Comparison of ENCODE assay signal across 1 cellular context in genomic region chr20:21396921-21397340, GRCh38.
TF ChIP-seq lines count a peak whose summit lies in the region.

No MANE protein-coding gene starts in this region.

TF ChIP-seq in GM23338, 12 proteins besides CTCF, POLR2A, EP300 and RAD21 (continued from another document):
- TF ChIP-seq REST (IDR thresholded peaks at IDR 0.05; ENCODE audit: unreplicated experiment) (no peak), POLR2AphosphoS5 (IDR thresholded peaks at IDR 0.05; ENCODE audit: low read depth) (no peak), ZNF114 (CRISPR knock-in tag; IDR thresholded peaks at IDR 0.05) (no peak)
